ENCODE assay signal across 8 cellular contexts in genomic region chr3:123066896-123067688, GRCh38. TPM values are rescaled to one million over a fixed set of nuclear protein-coding genes. Genes with fewer than 3 reads are reported as not detected.
DNase-seq lines count a peak whose midpoint lies in the region; TF ChIP-seq lines count a peak whose summit lies in the region.

Gene PDIA5 (plus strand): TSS chr3:123067025. CDS start chr3:123067165, 140 bp downstream.

- H3K27ac ChIP-seq in MM.1S (ENCODE audit: low read length) (peak within 1 kb of the TSS; percentile 20; the same call in 1 of the 2 replicates), temporal lobe (ENCODE audit: low read depth, low read length) (peak within 1 kb of the TSS; percentile 68)

- H3K4me1 Mint-ChIP-seq in activated naive CD4-positive, alpha-beta T cell treated with anti-CD3 and anti-CD28 coated beads, Interleukin-2, amount 10 ng/mL, durations not matched to agents 7 days and 5 days: peaks cover 42% of the 10 kb centered on the region

- H3K4me3 Mint-ChIP-seq in activated naive CD4-positive, alpha-beta T cell treated with anti-CD3 and anti-CD28 coated beads, Interleukin-2, amount 10 ng/mL, durations not matched to agents 7 days and 5 days: peak within 1 kb of the TSS; percentile 74

- no peak for TF ChIP-seq CTCF in MM.1S (IDR thresholded peaks at IDR 0.05; ENCODE audit: low read length)

- H4K20me1 ChIP-seq in MM.1S (ENCODE audit: insufficient read depth, low read length): no peaks in the 10 kb centered on the region

- H3K4me1 ChIP-seq in ES-I3 (ENCODE audit: insufficient read depth, low read length) (no peaks in the 10 kb centered on the region; the same call in 1 of the 2 replicates), MM.1S (ENCODE audit: low read length) (peaks cover 12% of the 10 kb centered on the region)

- no peaks in the 10 kb centered on the region; the same call in 1 of the 2 replicates for H3F3A ChIP-seq in MM.1S (ENCODE audit: insufficient read depth, low read length)

- peaks cover 48% of the 10 kb centered on the region for H3K79me2 ChIP-seq in MM.1S (ENCODE audit: low read length)

- H3K27ac Mint-ChIP-seq in activated naive CD4-positive, alpha-beta T cell treated with anti-CD3 and anti-CD28 coated beads, Interleukin-2, amount 10 ng/mL, durations not matched to agents 7 days and 5 days: no peak within 1 kb of the TSS

- H2AFZ ChIP-seq in MM.1S (ENCODE audit: low read length): peak within 1 kb of the TSS; percentile 85

- no peaks in the 10 kb centered on the region for H3K9me3 ChIP-seq in ES-I3 (ENCODE audit: control insufficient read depth, insufficient read depth, low read length)
- H3K9me3 ChIP-seq in MM.1S (replicated peaks; ENCODE audit: insufficient read depth, low read length): no peaks in the 10 kb centered on the region

- H3K27me3 ChIP-seq in H7 (ENCODE audit: control insufficient read depth, insufficient read depth, low read length) (peaks cover 7% of the 10 kb centered on the region), MM.1S (replicated peaks; ENCODE audit: insufficient read depth, low read length) (no peaks in the 10 kb centered on the region)

- no peaks in the 10 kb centered on the region for H3K9me3 Mint-ChIP-seq in activated naive CD4-positive, alpha-beta T cell treated with anti-CD3 and anti-CD28 coated beads, Interleukin-2, amount 10 ng/mL, durations not matched to agents 7 days and 5 days

- H3K4me2 ChIP-seq in MM.1S (ENCODE audit: low read depth, low read length): peak within 1 kb of the TSS; percentile 99

- H3K36me3 ChIP-seq in ES-I3 (ENCODE audit: insufficient read depth, low read length): no peaks in the 10 kb centered on the region
- H3K36me3 ChIP-seq in H7 (replicated peaks; ENCODE audit: control insufficient read depth, insufficient read depth, low read length): no peaks in the 10 kb centered on the region
- no peaks in the 10 kb centered on the region for H3K36me3 ChIP-seq in MM.1S (replicated peaks; ENCODE audit: insufficient read depth, low read length)

- DNase-seq in H7 (peak; percentile 95), MM.1S (peak; percentile 89), SIG-M5 (lab: John Stamatoyannopoulos, UW) (peak; percentile 70), glomerular endothelial cell (ENCODE audit: extremely low read depth, low read depth, low spot score) (no peak), nucleus accumbens (lab: John Stamatoyannopoulos, UW) (peak; percentile 44 to 94 (median 83))
- peak; percentile 77 for DNase-seq in activated naive CD4-positive, alpha-beta T cell treated with anti-CD3 and anti-CD28 coated beads, Interleukin-2, amount 10 ng/mL, durations not matched to agents 7 days and 5 days

- peaks cover 26% of the 10 kb centered on the region for H3K27me3 Mint-ChIP-seq in activated naive CD4-positive, alpha-beta T cell treated with anti-CD3 and anti-CD28 coated beads, Interleukin-2, amount 10 ng/mL, durations not matched to agents 7 days and 5 days

- CTCF ChIA-PET in activated naive CD4-positive, alpha-beta T cell treated with anti-CD3 and anti-CD28 coated beads, Interleukin-2, amount 10 ng/mL, durations not matched to agents 7 days and 5 days (lab: Charles Lee): no interaction called here

- H3K36me3 Mint-ChIP-seq in activated naive CD4-positive, alpha-beta T cell treated with anti-CD3 and anti-CD28 coated beads, Interleukin-2, amount 10 ng/mL, durations not matched to agents 7 days and 5 days: no peaks in the 10 kb centered on the region

- peak within 1 kb of the TSS; percentile 54 for H3K9ac ChIP-seq in ES-I3 (ENCODE audit: low read depth, low read length)
- H3K9ac ChIP-seq in MM.1S (ENCODE audit: low read length): peak within 1 kb of the TSS; percentile 90

- H3K9me2 ChIP-seq in MM.1S (replicated peaks; ENCODE audit: insufficient read depth, low read length): no peaks in the 10 kb centered on the region

- H3K4me3 ChIP-seq in H7 (ENCODE audit: insufficient read depth, low read depth, low read length): peak within 1 kb of the TSS; percentile 97
- peak within 1 kb of the TSS; percentile 94 for H3K4me3 ChIP-seq in MM.1S (ENCODE audit: low read length)

RNA-seq across cellular contexts. Expression of gene PDIA5, which starts in this region (rescaled TPM):
- 31.7 and 34.2 TPM in 2 replicates for total RNA-seq in H7 (2014; rRNA removed; shearing (Covaris generic))
- total RNA-seq in glomerular endothelial cell (119 and 131 TPM in 2 replicates), temporal lobe (1.7 TPM)

Comparison
In these comparisons a context has a peak if more than half of its experiments do, and no peak if none do; other contexts are left out.
1. RNA of gene PDIA5 (total RNA-seq): 119 to 131 TPM in glomerular endothelial cell and 31.7 to 34.2 TPM in H7; 1.7 TPM in temporal lobe (single experiment); every median in the first group is over 10 times any median in the second.